7 cellular contexts compared by ENCODE assay signal in the genomic region with DNA sequence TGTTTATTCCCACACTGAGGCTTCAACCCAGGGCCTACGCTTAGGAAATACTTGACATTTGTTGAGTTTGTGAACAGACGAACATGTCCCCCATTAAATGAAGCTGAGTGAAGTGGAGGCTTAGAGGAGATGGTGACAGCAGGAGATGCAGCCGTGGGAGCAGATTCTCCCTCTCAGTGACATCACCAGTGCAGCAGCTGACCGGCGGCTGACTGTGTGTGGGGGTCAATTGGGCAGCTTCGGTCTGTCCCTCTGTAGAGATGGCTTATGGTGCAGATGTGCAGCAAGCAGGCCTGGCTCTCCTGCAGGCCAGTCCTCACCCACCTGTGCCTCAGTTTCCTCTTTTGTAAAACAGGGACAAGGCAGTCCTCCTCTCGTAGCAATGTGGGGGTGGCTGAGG.
DNase-seq lines count a peak whose midpoint lies in the region; TF ChIP-seq lines count a peak whose summit lies in the region.
"Not testable (repeated sequence)": the region's sequence is repeated elsewhere in the genome, so short reads cannot be mapped to it uniquely, and the experiment has no call there.

No MANE protein-coding gene starts in this region.

- H3K4me3 Mint-ChIP-seq in HFFc6; MCF 10A (ENCODE audit: unreplicated experiment); neural crest cell: not testable (repeated sequence)

- POLR2A ChIA-PET in MCF 10A (lab: Yijun Ruan, JAX): not testable (repeated sequence)

- H3K27ac Mint-ChIP-seq in HFFc6 (peak overlapping the region; percentile 22), MCF 10A (ENCODE audit: low read depth, unreplicated experiment) (peak overlapping the region; percentile 66), neural crest cell (ENCODE audit: unreplicated experiment) (peak overlapping the region; percentile 46)

- not testable (repeated sequence) for H3K9me3 Mint-ChIP-seq in HFFc6; MCF 10A (ENCODE audit: unreplicated experiment); neural crest cell

- H3K9me3 ChIP-seq in SK-N-MC (ENCODE audit: low read depth, low read length): not testable (repeated sequence)

- not testable (repeated sequence) for DNase-seq in HFFc6; SK-N-MC (ENCODE audit: low read depth, low spot score); MCF 10A (ENCODE audit: unreplicated experiment); neural crest cell (ENCODE audit: low read depth, low spot score)
- DNase-seq in globus pallidus (ENCODE audit: low spot score) (peak; percentile 48), retina (peak; percentile 37)

- H3K27ac ChIP-seq in SK-N-MC: peak overlapping the region; percentile 44; the same call in 1 of the 2 replicates
- peak overlapping the region; percentile 70 for H3K27ac ChIP-seq in temporal lobe (ENCODE audit: low read depth, low read length)

- intact Hi-C loops in MCF 10A (cut with micrococcal nuclease): not testable (repeated sequence)

- H3K4me1 Mint-ChIP-seq in HFFc6 (ENCODE audit: low read depth) (peaks cover 39% of the 10 kb centered on the region), MCF 10A (ENCODE audit: insufficient read depth, unreplicated experiment) (peaks cover 44% of the 10 kb centered on the region), neural crest cell (peaks cover 28% of the 10 kb centered on the region)

- H3K36me3 Mint-ChIP-seq in HFFc6 (ENCODE audit: low read depth); MCF 10A (ENCODE audit: insufficient read depth, unreplicated experiment); neural crest cell (ENCODE audit: low read depth): not testable (repeated sequence)

- not testable (repeated sequence) for H3K9ac ChIP-seq in SK-N-MC (ENCODE audit: insufficient read length)

- BruUV-seq in MCF 10A (replicated peaks; lab: Mats Ljungman, UMichigan): not testable (repeated sequence)

- peak overlapping the region; percentile 47 for H3K4me3 ChIP-seq in SK-N-MC

- TF ChIP-seq CTCF in HFFc6 (IDR thresholded peaks at IDR 0.05); MCF 10A (IDR thresholded peaks at IDR 0.05; ENCODE audit: unreplicated experiment); neural crest cell (conservative IDR thresholded peaks at IDR 0.05): not testable (repeated sequence)

- H3K27me3 Mint-ChIP-seq in HFFc6 (ENCODE audit: insufficient read depth); MCF 10A (ENCODE audit: insufficient read depth, unreplicated experiment); neural crest cell (ENCODE audit: low read depth): not testable (repeated sequence)

- H3K36me3 ChIP-seq in SK-N-MC (ENCODE audit: insufficient read depth, low read length): not testable (repeated sequence)

- CTCF ChIA-PET in MCF 10A (lab: Yijun Ruan, JAX): not testable (repeated sequence)
